In the genomic region with DNA sequence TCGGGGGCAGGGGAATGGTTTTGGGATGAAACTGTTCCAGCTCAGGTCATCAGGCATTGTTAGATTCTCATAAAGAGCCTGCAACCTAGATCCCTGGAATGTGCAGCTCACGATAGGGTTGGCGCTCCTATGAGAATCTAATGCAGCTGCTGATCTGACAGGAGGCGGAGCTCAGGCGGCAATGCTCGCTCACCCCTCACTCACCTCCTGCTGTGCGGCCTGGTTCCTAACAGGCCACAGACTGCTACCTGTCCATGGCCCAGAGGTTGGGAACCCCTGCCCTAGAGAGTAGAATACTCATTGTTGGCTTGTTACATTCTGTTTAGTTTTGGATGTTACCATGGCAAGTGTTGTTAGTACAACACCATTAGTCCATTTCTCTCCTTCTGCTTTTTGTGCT, we compare ENCODE assay signal across 22 cellular contexts.
"Had no signal": no experiment of that assay in that cellular context is flagged by ENCODE, and none has a peak within 500 bp of the region (broad histone marks: within the 10 kb centered on the region; RNA-seq: fewer than 3 reads in every experiment).

No MANE protein-coding gene starts in this region.

- H3K4me2 ChIP-seq: SK-N-SH had no signal

- H3K27me3 Mint-ChIP-seq: IgD-negative memory B cell, T-cell had no signal

- DNase-seq: KBM-7, NCI-H1092, NCI-H1105 treated with DMSO at 0.1 percent for 48 hours, NCI-H1417 treated with DMSO at 0.1 percent for 48 hours, NCI-H146, NCI-H1694 treated with DMSO at 0.1 percent for 48 hours, NCI-H1930, NCI-H2081 treated with DMSO at 0.1 percent for 48 hours, NCI-H2171, NCI-H226, NCI-H446, NCI-H510A, NCI-H524 treated with DMSO at 0.1 percent for 48 hours, NCI-H69, NCI-H774, PC-3, SHP77, SK-N-SH, SW 1271, T-cell had no signal

- H3K27ac ChIP-seq: RWPE1 had no signal

- H3K4me3 Mint-ChIP-seq: IgD-negative memory B cell, T-cell had no signal

- H3K9ac ChIP-seq: SK-N-SH had no signal

- H3K27ac Mint-ChIP-seq: IgD-negative memory B cell, T-cell had no signal

- H3K4me1 Mint-ChIP-seq: IgD-negative memory B cell, T-cell had no signal
